23 cellular contexts compared by ENCODE assay signal in the genomic region with DNA sequence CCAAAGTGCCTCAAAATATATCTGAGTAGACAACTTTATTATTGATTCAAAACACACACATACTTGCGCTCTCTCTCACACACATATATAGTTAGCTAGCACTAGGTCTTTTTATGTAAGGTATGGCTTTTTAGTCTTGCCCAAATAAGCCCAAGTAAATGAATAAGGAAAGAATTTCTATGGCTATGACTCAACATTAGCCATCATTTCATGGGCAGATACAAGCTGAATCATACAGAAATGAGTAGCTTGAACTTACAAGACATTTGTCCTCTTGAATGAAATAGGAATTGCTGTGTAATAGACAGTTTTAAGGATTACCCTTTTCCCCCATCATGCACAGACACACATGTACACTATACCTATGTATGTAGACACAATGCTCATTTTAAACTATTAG. TPM values are rescaled to one million over a fixed set of nuclear protein-coding genes. Genes with fewer than 3 reads are reported as not detected.
DNase-seq lines count a peak whose midpoint lies in the region; ATAC-seq, FAIRE-seq and TF ChIP-seq lines count a peak whose summit lies in the region.
"Had no signal": no experiment of that assay in that cellular context is flagged by ENCODE, and none has a peak within 500 bp of the region (broad histone marks: within the 10 kb centered on the region; RNA-seq: fewer than 3 reads in every experiment).

No MANE protein-coding gene starts in this region.

- WGBS in IMR-90 (ENCODE audit: extremely low coverage in 2 of 2, insufficient read length in 1 of 2), 2 experiments = no CpG with 5 or more reads among the region's 1 CpG

- peak overlapping the region; percentile 10 for H3K4me3 Mint-ChIP-seq in astrocyte (ENCODE audit: unreplicated experiment)
- H3K4me3 Mint-ChIP-seq: activated CD4-positive, alpha-beta memory T cell treated with anti-CD3 and anti-CD28 coated beads for 36 hours; activated naive CD4-positive, alpha-beta T cell treated with anti-CD3 and anti-CD28 coated beads for 36 hours; T-helper 1 cell treated with Interleukin-12 subunit alpha and Interleukin-12 subunit beta and Interleukin-4 antibody, amounts not matched to agents 30 μg/mL and 1 μg/mL, for 36 hours had no signal

- CTCF ChIA-PET in IMR-90 (lab: Yijun Ruan, JAX) = no interaction called here

- no peak for TF ChIP-seq RAD21 in IMR-90 (IDR thresholded peaks at IDR 0.05; ENCODE audit: low read length)

- H4K20me1 ChIP-seq in IMR-90 (ENCODE audit: insufficient read depth, low read length) = no peaks in the 10 kb centered on the region
- no peaks in the 10 kb centered on the region for H4K20me1 ChIP-seq in astrocyte (ENCODE audit: insufficient read depth, low read length)
- H4K20me1 ChIP-seq in keratinocyte (ENCODE audit: control insufficient read depth, extremely low read depth, insufficient read depth, low read length) = no peaks in the 10 kb centered on the region

- H2BK15ac ChIP-seq in IMR-90 (ENCODE audit: low read depth, low read length) = no peak overlapping the region

- no peak overlapping the region for H3K4ac ChIP-seq in IMR-90 (ENCODE audit: low read depth, low read length)

- no peaks in the 10 kb centered on the region for H3K79me2 ChIP-seq in astrocyte (ENCODE audit: insufficient read depth, low read length)
- no peaks in the 10 kb centered on the region for H3K79me2 ChIP-seq in keratinocyte (ENCODE audit: control insufficient read depth, insufficient read depth, low read length)

- H3K9me3 Mint-ChIP-seq in astrocyte (ENCODE audit: unreplicated experiment) = no peaks in the 10 kb centered on the region
- H3K9me3 Mint-ChIP-seq: activated CD4-positive, alpha-beta memory T cell treated with anti-CD3 and anti-CD28 coated beads for 36 hours; T-helper 1 cell treated with Interleukin-12 subunit alpha and Interleukin-12 subunit beta and Interleukin-4 antibody, amounts not matched to agents 30 μg/mL and 1 μg/mL, for 36 hours had no signal

- in situ Hi-C loops in IMR-90 (cut with MboI; ENCODE audit: low sequenced_read_pairs) = no loop called here

- H3K23ac ChIP-seq in IMR-90 (ENCODE audit: low read depth, low read length) = no peak overlapping the region

- intact Hi-C loops in IMR-90 (cut with micrococcal nuclease) = no loop called here

- peak; percentile 11 for DNase-seq in AG09309 (ENCODE audit: low read depth)
- DNase-seq in IMR-90 = peak; percentile 0
- peak; percentile 79 for DNase-seq in astrocyte (ENCODE audit: low read depth)
- DNase-seq in keratinocyte (ENCODE audit: low read depth, low spot score) = peak; percentile 15
- DNase-seq in DMS53 (lab: John Stamatoyannopoulos, UW) = no peak
- DNase-seq in activated CD4-positive, alpha-beta T cell treated with anti-CD3 and anti-CD28 coated beads, Interleukin-2, amount 50 U/mL, for 1 hour = no peak
- no peak for DNase-seq in NCI-H1105 treated with DMSO at 0.1 percent for 48 hours (lab: John Stamatoyannopoulos, UW)
- DNase-seq: activated CD4-positive, alpha-beta memory T cell treated with anti-CD3 and anti-CD28 coated beads for 36 hours; activated naive CD4-positive, alpha-beta T cell treated with anti-CD3 and anti-CD28 coated beads for 36 hours; anterior cingulate cortex; DMS153; erythroblast; glutamatergic neuron; NCI-H1092 treated with DMSO at 0.1 percent for 48 hours; NCI-H524 treated with DMSO at 0.1 percent for 48 hours; psoas muscle; SHP77; stimulated activated CD4-positive, alpha-beta T cell treated with anti-CD3 and anti-CD28 coated beads, Interleukin-4, amount 100 ng/mL, for 24 hours; uterus had no signal

- TF ChIP-seq CTCF in AG09309 (IDR thresholded peaks at IDR 0.05; ENCODE audit: control insufficient read depth, insufficient read depth, low read depth, low read length, missing control alignments) (no peak), IMR-90 (conservative IDR thresholded peaks at IDR 0.05; ENCODE audit: low read depth, low read length) (no peak), astrocyte (IDR thresholded peaks at IDR 0.05; ENCODE audit: insufficient read depth, low read depth, low read length) (no peak), keratinocyte (optimal IDR thresholded peaks at IDR 0.05 in 1 of 3, IDR thresholded peaks at IDR 0.05 in 1 of 3, conservative IDR thresholded peaks at IDR 0.05 in 1 of 3; ENCODE audit: extremely low read depth in 1 of 3, insufficient read depth in 2 of 3, low read length in 3 of 3) (no peak)

- H2AFZ ChIP-seq in IMR-90 (replicated peaks; ENCODE audit: low read length, poor library complexity) (no peak overlapping the region), astrocyte (ENCODE audit: low read depth, low read length) (no peak overlapping the region), keratinocyte (ENCODE audit: control insufficient read depth, low read length) (no peak overlapping the region)

- no peak overlapping the region for H3K56ac ChIP-seq in IMR-90 (ENCODE audit: extremely low read depth, insufficient read depth, low read length)

- H2AK5ac ChIP-seq in IMR-90 (ENCODE audit: low read depth, low read length) = no peak overlapping the region

- H4K5ac ChIP-seq in IMR-90 (ENCODE audit: low read depth, low read length) = no peak overlapping the region

- no peaks in the 10 kb centered on the region for H3K9me1 ChIP-seq in IMR-90 (ENCODE audit: insufficient read depth, low read length)
- H3K9me1 ChIP-seq in keratinocyte (ENCODE audit: control insufficient read depth, extremely low read depth, insufficient read depth, low read length) = no peaks in the 10 kb centered on the region

- no peak overlapping the region for H2BK20ac ChIP-seq in IMR-90 (ENCODE audit: low read depth, low read length)

- no peak overlapping the region for H3K18ac ChIP-seq in IMR-90 (ENCODE audit: low read depth, low read length)

- FAIRE-seq in astrocyte (lab: Jason Lieb, UNC) (no peak), keratinocyte (lab: Jason Lieb, UNC) (peak; percentile 76)

- H3K27ac Mint-ChIP-seq in astrocyte (ENCODE audit: unreplicated experiment) = no peak overlapping the region
- H3K27ac Mint-ChIP-seq: activated CD4-positive, alpha-beta memory T cell treated with anti-CD3 and anti-CD28 coated beads for 36 hours; activated naive CD4-positive, alpha-beta T cell treated with anti-CD3 and anti-CD28 coated beads for 36 hours; T-helper 1 cell treated with Interleukin-12 subunit alpha and Interleukin-12 subunit beta and Interleukin-4 antibody, amounts not matched to agents 30 μg/mL and 1 μg/mL, for 36 hours had no signal

- peaks cover 1% of the 10 kb centered on the region for H3K27me3 Mint-ChIP-seq in astrocyte (ENCODE audit: low read depth, unreplicated experiment)

- dilution Hi-C loops in IMR-90 (cut with HindIII; ENCODE audit: low sequenced_read_pairs, unreplicated experiment) (no loop called here), keratinocyte (cut with MboI; ENCODE audit: extremely low pct_ligation_motif_present, low sequenced_read_pairs) (no loop called here)

- H2AK9ac ChIP-seq in IMR-90 (replicated peaks; ENCODE audit: low read depth, low read length, poor library complexity) = no peak overlapping the region

- H3K36me3 Mint-ChIP-seq in astrocyte (ENCODE audit: low read depth, unreplicated experiment) = no peaks in the 10 kb centered on the region

- no peak for ATAC-seq in IMR-90 (ENCODE audit: low read depth)
- no peak for ATAC-seq in HG03097 (IDR thresholded peaks at IDR 0.05; ENCODE audit: low FRiP score, unreplicated experiment)
- ATAC-seq: psoas muscle had no signal

- no peak overlapping the region for H4K8ac ChIP-seq in IMR-90 (ENCODE audit: low read depth in 2 of 2, low read length in 2 of 2)

- H4K91ac ChIP-seq in IMR-90 (ENCODE audit: insufficient read depth, low read depth, low read length) = no peak overlapping the region

- H3K9me3 ChIP-seq in IMR-90 (ENCODE audit: control insufficient read depth, insufficient read depth, low read length) (no peaks in the 10 kb centered on the region), astrocyte (ENCODE audit: insufficient read depth, low read depth, low read length) (no peaks in the 10 kb centered on the region), keratinocyte (ENCODE audit: control insufficient read depth, low read depth, low read length) (no peaks in the 10 kb centered on the region)
- H3K9me3 ChIP-seq: psoas muscle, uterus had no signal

- POLR2A ChIA-PET in IMR-90 (lab: Charles Lee; ENCODE audit: unreplicated experiment) = no interaction called here

- no peak overlapping the region for H2BK5ac ChIP-seq in IMR-90 (ENCODE audit: low read depth, low read length, poor library complexity, severe bottlenecking)

- H3K14ac ChIP-seq in IMR-90 (replicated peaks; ENCODE audit: low read depth, low read length) = no peak overlapping the region

- BruUV-seq in IMR-90 (replicated peaks; lab: Mats Ljungman, UMichigan) = no TSS peak

- no peak overlapping the region for H2BK120ac ChIP-seq in IMR-90 (ENCODE audit: low read depth, low read length)

- H3K79me1 ChIP-seq in IMR-90 (ENCODE audit: low read depth in 1 of 2, low read length in 2 of 2) = no peaks in the 10 kb centered on the region

- peaks cover 9% of the 10 kb centered on the region for H3K27me3 ChIP-seq in IMR-90 (ENCODE audit: control insufficient read depth, insufficient read depth, low read length)
- H3K27me3 ChIP-seq in astrocyte (ENCODE audit: insufficient read depth, low read length) = no peaks in the 10 kb centered on the region
- H3K27me3 ChIP-seq in keratinocyte (ENCODE audit: control insufficient read depth, extremely low read depth, insufficient read depth, low read length) = peaks cover 28% of the 10 kb centered on the region

- no peak for TF ChIP-seq POLR2A in IMR-90 (IDR thresholded peaks at IDR 0.05; ENCODE audit: low read depth, low read length)

- H3K4me1 Mint-ChIP-seq in astrocyte (ENCODE audit: low read depth, unreplicated experiment) = peaks cover 19% of the 10 kb centered on the region

- H3K4me3 ChIP-seq in AG09309 (ENCODE audit: control insufficient read depth, low read depth, low read length) = no peak overlapping the region
- H3K4me3 ChIP-seq in IMR-90 (ENCODE audit: insufficient read depth, low read depth, low read length) = no peak overlapping the region
- H3K4me3 ChIP-seq in astrocyte (ENCODE audit: insufficient read depth, low read depth, low read length) = no peak overlapping the region
- no peak overlapping the region for H3K4me3 ChIP-seq in keratinocyte (ENCODE audit: control insufficient read depth in 2 of 3, extremely low read depth in 1 of 3, insufficient read depth in 2 of 3, low read depth in 1 of 3, low read length in 3 of 3)
- H3K4me3 ChIP-seq: psoas muscle, uterus had no signal

- H3K9ac ChIP-seq in IMR-90 (ENCODE audit: low read depth, low read length) (no peak overlapping the region), astrocyte (ENCODE audit: low read length) (no peak overlapping the region), keratinocyte (ENCODE audit: control insufficient read depth, extremely low read depth, insufficient read depth, low read length) (no peak overlapping the region)
- H3K9ac ChIP-seq: KMS-11 had no signal

- H3K27ac ChIP-seq in IMR-90 (ENCODE audit: insufficient read depth, low read length) = no peak overlapping the region
- peak overlapping the region; percentile 52 for H3K27ac ChIP-seq in astrocyte (ENCODE audit: low read depth, low read length)
- H3K27ac ChIP-seq in keratinocyte (ENCODE audit: control insufficient read depth, insufficient read depth, low read length) = no peak overlapping the region
- H3K27ac ChIP-seq: KMS-11, psoas muscle, uterus had no signal

- H3K4me2 ChIP-seq in IMR-90 (ENCODE audit: low read depth, low read length) = no peak overlapping the region
- peak overlapping the region; percentile 46 for H3K4me2 ChIP-seq in astrocyte (ENCODE audit: low read length)
- H3K4me2 ChIP-seq in keratinocyte (ENCODE audit: control insufficient read depth, extremely low read depth, insufficient read depth, low read depth, low read length) = no peak overlapping the region
- H3K4me2 ChIP-seq: KMS-11 had no signal

- H3K4me1 ChIP-seq in IMR-90 (ENCODE audit: control insufficient read depth, insufficient read depth, low read length) (no peaks in the 10 kb centered on the region), astrocyte (ENCODE audit: insufficient read depth, low read length) (peaks cover 19% of the 10 kb centered on the region), keratinocyte (ENCODE audit: control insufficient read depth, extremely low read depth, insufficient read depth, low read length) (peaks cover 7% of the 10 kb centered on the region)
- H3K4me1 ChIP-seq: psoas muscle had no signal

- H3K36me3 ChIP-seq in IMR-90 (ENCODE audit: control insufficient read depth, insufficient read depth, low read length) (no peaks in the 10 kb centered on the region), astrocyte (ENCODE audit: insufficient read depth, low read length) (no peaks in the 10 kb centered on the region), keratinocyte (ENCODE audit: control insufficient read depth in 2 of 2, extremely low read depth in 1 of 2, insufficient read depth in 2 of 2, low read length in 2 of 2) (no peaks in the 10 kb centered on the region)
- H3K36me3 ChIP-seq: uterus had no signal

RNA-seq across cellular contexts. Expression of a gene that starts 4.9 kb away (rescaled TPM):
- not detected in 2 replicates for total RNA-seq in IMR-90 (2012; rRNA removed)
- not detected in 2 replicates for polyA plus RNA-seq in IMR-90 (2012; rRNA removed)
- not detected in 2 replicates for polyA plus RNA-seq in IMR-90 (2012; cell fraction: cytosol; rRNA removed)
- not detected in 2 replicates for polyA plus RNA-seq in IMR-90 (2012; cell fraction: nucleus; rRNA removed; ENCODE audit: low replicate concordance)
- total RNA-seq in astrocyte = 5.4 and 7.1 TPM in 2 replicates
- not detected in 3 replicates for polyA plus RNA-seq in keratinocyte
- polyA plus RNA-seq in keratinocyte (2011; ENCODE audit: low read depth) = not detected
- polyA plus RNA-seq in keratinocyte (2011; cell fraction: cytosol; rRNA removed) = not detected in 2 replicates
- polyA plus RNA-seq in keratinocyte (2011; cell fraction: nucleus; rRNA removed) = 0.04 and 0.38 TPM in 2 replicates
- not detected in 2 replicates for polyA plus RNA-seq in keratinocyte (2012; ENCODE audit: low replicate concordance)
- polyA minus RNA-seq in keratinocyte = not detected in 3 replicates
- not detected for polyA minus RNA-seq in keratinocyte (2011; cell fraction: cytosol; rRNA and poly(A)+ RNA removed)
- not detected in 2 replicates for polyA minus RNA-seq in keratinocyte (2011; cell fraction: nucleus; rRNA and poly(A)+ RNA removed)
- total RNA-seq: activated CD4-positive, alpha-beta memory T cell treated with anti-CD3 and anti-CD28 coated beads for 36 hours; activated naive CD4-positive, alpha-beta T cell treated with anti-CD3 and anti-CD28 coated beads for 36 hours; dermis microvascular lymphatic vessel endothelial cell had no signal

Comparison
In these comparisons a context has a peak if more than half of its experiments do, and no peak if none do; other contexts are left out.
1. DNase-seq: peak in AG09309 (single experiment), IMR-90 (single experiment), astrocyte (single experiment) and keratinocyte (single experiment); none in DMS53 (single experiment), activated CD4-positive, alpha-beta T cell treated with anti-CD3 and anti-CD28 coated beads, Interleukin-2, amount 50 U/mL, for 1 hour (single experiment) and NCI-H1105 treated with DMSO at 0.1 percent for 48 hours (single experiment).